1 cellular context compared by ENCODE assay signal in the genomic region with DNA sequence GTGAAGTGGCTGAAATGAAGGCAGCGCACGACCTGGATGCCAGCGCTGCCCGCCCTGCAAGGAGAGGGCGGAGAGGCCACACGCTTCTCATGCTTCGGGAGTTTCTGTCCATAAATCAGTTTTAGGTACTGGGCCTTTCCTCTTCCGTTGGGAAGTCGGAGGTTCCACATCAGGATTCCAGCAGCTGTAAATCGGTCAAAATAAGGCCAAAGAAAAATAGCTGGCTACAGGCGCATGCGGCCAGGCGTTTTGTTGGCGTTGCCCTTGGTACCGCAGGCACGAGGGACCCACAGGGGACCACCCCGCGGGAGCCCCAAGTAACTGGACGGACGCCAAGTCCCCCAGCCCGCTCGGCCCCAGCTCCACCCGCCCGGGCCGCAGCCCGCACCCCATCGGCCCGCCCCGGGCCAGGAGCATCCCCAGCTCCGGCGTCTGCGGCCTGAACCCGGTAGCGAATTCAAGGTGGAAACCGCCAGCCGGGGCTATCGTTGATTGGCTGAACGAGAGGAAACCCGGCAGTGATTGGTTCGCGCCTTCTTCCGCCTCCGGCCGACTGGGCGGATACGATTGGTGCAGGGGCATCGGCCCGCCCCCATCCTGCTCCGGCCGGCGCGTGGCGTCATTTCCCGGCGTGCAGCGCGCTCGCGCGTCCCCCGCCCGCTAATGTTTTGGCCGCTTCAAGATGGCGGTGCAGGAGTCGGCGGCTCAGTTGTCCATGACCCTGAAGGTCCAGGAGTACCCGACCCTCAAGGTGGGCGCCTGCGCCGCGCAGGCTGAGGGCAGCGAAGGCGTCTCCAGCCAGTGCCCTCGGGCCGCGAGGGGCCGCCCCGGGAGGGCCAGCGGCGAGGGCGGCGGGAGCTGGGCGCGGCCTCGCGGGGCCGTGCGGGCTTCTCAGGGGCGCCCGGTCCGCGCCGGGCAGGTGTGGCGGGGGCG.
TF ChIP-seq lines count a peak whose summit lies in the region.

Gene MAEA, plus strand, starts transcription at position 660 of the 933 bp plus-strand sequence. Its CDS starts 23 bp downstream, at position 683.

TF ChIP-seq in GM12878, 131 proteins besides CTCF, POLR2A, EP300 and RAD21 (continued from another document and continues in another):
- TF ChIP-seq CBX3 (IDR thresholded peaks at IDR 0.05; ENCODE audit: borderline replicate concordance, low read depth) (no peak), NR2C2 (IDR thresholded peaks at IDR 0.05; ENCODE audit: borderline replicate concordance, control insufficient read depth, insufficient read length, low read depth) (no peak), BMI1 (IDR thresholded peaks at IDR 0.05; ENCODE audit: borderline replicate concordance) (no peak), BHLHE40 (IDR thresholded peaks at IDR 0.05; ENCODE audit: borderline replicate concordance in 1 of 2, low read depth in 2 of 2, low read length in 1 of 2) (peak in 1 of 2 experiments; percentile 30; a peak in 2 of 4 replicates), SIN3A (IDR thresholded peaks at IDR 0.05; ENCODE audit: low read depth, low read length) (peak; percentile 95), ZNF384 (IDR thresholded peaks at IDR 0.05; ENCODE audit: borderline replicate concordance, low read depth, low read length) (no peak), MYB (IDR thresholded peaks at IDR 0.05; ENCODE audit: borderline replicate concordance, low read depth, low read length) (no peak), RUNX3 (IDR thresholded peaks at IDR 0.05; ENCODE audit: low read length) (peak; percentile 74), TAF1 (IDR thresholded peaks at IDR 0.05; ENCODE audit: borderline replicate concordance, low read depth, low read length) (peak; percentile 85), JUND (IDR thresholded peaks at IDR 0.05; ENCODE audit: low read depth, low read length) (no peak), SRF (IDR thresholded peaks at IDR 0.05; ENCODE audit: low read depth in 2 of 2, low read length in 2 of 2) (no peak), TCF7 (IDR thresholded peaks at IDR 0.05; ENCODE audit: borderline replicate concordance) (no peak), ZNF592 (IDR thresholded peaks at IDR 0.05) (no peak), KAT2A (conservative IDR thresholded peaks at IDR 0.05; ENCODE audit: control insufficient read depth, low read depth, low read length) (no peak), CEBPB (IDR thresholded peaks at IDR 0.05; ENCODE audit: borderline replicate concordance in 1 of 2, low read depth in 2 of 2, low read length in 2 of 2) (peak in 1 of 2 experiments; percentile 1; a peak in 1 of 4 replicates), MEF2A (IDR thresholded peaks at IDR 0.05; ENCODE audit: insufficient read depth, low read depth, low read length) (no peak), FOXK2 (IDR thresholded peaks at IDR 0.05) (no peak), USF2 (IDR thresholded peaks at IDR 0.05; ENCODE audit: borderline replicate concordance, low read depth, low read length) (no peak), STAT3 (IDR thresholded peaks at IDR 0.05; ENCODE audit: low read depth, low read length) (no peak), ASH2L (IDR thresholded peaks at IDR 0.05; ENCODE audit: borderline replicate concordance, low read depth) (no peak), ZSCAN29 (IDR thresholded peaks at IDR 0.05) (no peak), MTA3 (IDR thresholded peaks at IDR 0.05; ENCODE audit: borderline replicate concordance, low read length) (no peak), RBBP5 (conservative IDR thresholded peaks at IDR 0.05) (no peak), SMAD5 (IDR thresholded peaks at IDR 0.05; ENCODE audit: low read depth) (peak; percentile 67; the same call in 1 of the 2 replicates), FOS (IDR thresholded peaks at IDR 0.05; ENCODE audit: borderline replicate concordance, extremely low read depth, insufficient read length) (peak; percentile 70), NR2F1 (conservative IDR thresholded peaks at IDR 0.05) (peak; percentile 52; the same call in 1 of the 2 replicates), YY1 (IDR thresholded peaks at IDR 0.05; ENCODE audit: low read depth, low read length) (peak; percentile 97), RELB (IDR thresholded peaks at IDR 0.05; ENCODE audit: low read depth) (peak; percentile 41; the same call in 1 of the 2 replicates), PAX8 (IDR thresholded peaks at IDR 0.05) (no peak)
- TF ChIP-seq, protein P1, sequence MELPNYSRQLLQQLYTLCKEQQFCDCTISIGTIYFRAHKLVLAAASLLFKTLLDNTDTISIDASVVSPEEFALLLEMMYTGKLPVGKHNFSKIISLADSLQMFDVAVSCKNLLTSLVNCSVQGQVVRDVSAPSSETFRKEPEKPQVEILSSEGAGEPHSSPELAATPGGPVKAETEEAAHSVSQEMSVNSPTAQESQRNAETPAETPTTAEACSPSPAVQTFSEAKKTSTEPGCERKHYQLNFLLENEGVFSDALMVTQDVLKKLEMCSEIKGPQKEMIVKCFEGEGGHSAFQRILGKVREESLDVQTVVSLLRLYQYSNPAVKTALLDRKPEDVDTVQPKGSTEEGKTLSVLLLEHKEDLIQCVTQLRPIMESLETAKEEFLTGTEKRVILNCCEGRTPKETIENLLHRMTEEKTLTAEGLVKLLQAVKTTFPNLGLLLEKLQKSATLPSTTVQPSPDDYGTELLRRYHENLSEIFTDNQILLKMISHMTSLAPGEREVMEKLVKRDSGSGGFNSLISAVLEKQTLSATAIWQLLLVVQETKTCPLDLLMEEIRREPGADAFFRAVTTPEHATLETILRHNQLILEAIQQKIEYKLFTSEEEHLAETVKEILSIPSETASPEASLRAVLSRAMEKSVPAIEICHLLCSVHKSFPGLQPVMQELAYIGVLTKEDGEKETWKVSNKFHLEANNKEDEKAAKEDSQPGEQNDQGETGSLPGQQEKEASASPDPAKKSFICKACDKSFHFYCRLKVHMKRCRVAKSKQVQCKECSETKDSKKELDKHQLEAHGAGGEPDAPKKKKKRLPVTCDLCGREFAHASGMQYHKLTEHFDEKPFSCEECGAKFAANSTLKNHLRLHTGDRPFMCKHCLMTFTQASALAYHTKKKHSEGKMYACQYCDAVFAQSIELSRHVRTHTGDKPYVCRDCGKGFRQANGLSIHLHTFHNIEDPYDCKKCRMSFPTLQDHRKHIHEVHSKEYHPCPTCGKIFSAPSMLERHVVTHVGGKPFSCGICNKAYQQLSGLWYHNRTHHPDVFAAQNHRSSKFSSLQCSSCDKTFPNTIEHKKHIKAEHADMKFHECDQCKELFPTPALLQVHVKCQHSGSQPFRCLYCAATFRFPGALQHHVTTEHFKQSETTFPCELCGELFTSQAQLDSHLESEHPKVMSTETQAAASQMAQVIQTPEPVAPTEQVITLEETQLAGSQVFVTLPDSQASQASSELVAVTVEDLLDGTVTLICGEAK (IDR thresholded peaks at IDR 0.05; ENCODE audit: borderline replicate concordance): peak; percentile 89
- TF ChIP-seq, protein P2, sequence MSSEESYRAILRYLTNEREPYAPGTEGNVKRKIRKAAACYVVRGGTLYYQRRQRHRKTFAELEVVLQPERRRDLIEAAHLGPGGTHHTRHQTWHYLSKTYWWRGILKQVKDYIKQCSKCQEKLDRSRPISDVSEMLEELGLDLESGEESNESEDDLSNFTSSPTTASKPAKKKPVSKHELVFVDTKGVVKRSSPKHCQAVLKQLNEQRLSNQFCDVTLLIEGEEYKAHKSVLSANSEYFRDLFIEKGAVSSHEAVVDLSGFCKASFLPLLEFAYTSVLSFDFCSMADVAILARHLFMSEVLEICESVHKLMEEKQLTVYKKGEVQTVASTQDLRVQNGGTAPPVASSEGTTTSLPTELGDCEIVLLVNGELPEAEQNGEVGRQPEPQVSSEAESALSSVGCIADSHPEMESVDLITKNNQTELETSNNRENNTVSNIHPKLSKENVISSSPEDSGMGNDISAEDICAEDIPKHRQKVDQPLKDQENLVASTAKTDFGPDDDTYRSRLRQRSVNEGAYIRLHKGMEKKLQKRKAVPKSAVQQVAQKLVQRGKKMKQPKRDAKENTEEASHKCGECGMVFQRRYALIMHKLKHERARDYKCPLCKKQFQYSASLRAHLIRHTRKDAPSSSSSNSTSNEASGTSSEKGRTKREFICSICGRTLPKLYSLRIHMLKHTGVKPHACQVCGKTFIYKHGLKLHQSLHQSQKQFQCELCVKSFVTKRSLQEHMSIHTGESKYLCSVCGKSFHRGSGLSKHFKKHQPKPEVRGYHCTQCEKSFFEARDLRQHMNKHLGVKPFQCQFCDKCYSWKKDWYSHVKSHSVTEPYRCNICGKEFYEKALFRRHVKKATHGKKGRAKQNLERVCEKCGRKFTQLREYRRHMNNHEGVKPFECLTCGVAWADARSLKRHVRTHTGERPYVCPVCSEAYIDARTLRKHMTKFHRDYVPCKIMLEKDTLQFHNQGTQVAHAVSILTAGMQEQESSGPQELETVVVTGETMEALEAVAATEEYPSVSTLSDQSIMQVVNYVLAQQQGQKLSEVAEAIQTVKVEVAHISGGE (CRISPR knock-in tag; IDR thresholded peaks at IDR 0.05): peak; percentile 50; the same call in 1 of the 2 replicates
- TF ChIP-seq, protein P3, sequence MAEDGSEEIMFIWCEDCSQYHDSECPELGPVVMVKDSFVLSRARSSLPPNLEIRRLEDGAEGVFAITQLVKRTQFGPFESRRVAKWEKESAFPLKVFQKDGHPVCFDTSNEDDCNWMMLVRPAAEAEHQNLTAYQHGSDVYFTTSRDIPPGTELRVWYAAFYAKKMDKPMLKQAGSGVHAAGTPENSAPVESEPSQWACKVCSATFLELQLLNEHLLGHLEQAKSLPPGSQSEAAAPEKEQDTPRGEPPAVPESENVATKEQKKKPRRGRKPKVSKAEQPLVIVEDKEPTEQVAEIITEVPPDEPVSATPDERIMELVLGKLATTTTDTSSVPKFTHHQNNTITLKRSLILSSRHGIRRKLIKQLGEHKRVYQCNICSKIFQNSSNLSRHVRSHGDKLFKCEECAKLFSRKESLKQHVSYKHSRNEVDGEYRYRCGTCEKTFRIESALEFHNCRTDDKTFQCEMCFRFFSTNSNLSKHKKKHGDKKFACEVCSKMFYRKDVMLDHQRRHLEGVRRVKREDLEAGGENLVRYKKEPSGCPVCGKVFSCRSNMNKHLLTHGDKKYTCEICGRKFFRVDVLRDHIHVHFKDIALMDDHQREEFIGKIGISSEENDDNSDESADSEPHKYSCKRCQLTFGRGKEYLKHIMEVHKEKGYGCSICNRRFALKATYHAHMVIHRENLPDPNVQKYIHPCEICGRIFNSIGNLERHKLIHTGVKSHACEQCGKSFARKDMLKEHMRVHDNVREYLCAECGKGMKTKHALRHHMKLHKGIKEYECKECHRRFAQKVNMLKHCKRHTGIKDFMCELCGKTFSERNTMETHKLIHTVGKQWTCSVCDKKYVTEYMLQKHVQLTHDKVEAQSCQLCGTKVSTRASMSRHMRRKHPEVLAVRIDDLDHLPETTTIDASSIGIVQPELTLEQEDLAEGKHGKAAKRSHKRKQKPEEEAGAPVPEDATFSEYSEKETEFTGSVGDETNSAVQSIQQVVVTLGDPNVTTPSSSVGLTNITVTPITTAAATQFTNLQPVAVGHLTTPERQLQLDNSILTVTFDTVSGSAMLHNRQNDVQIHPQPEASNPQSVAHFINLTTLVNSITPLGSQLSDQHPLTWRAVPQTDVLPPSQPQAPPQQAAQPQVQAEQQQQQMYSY (CRISPR knock-in tag; IDR thresholded peaks at IDR 0.05): no peak
